7 cellular contexts compared by ENCODE assay signal in the genomic region with DNA sequence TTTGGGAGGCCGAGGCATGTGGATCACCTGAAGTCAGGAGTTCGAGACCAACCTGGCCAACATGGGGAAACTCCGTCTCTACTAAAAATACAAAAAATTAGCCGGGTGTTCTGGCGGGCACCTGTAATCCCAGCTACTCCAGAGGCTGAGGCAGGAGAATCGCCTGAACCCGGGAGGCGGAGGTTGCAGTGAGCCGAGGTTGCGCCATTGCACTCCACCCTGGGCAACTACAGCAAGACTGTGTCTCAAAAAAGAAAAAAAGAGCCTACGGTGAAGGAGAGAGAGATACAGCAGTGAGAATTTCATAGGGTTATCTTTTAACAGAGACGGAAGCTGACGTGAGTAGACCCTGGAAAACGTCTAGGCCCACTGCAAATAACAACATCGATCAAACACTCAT. TPM values are rescaled to one million over a fixed set of nuclear protein-coding genes. Genes with fewer than 3 reads are reported as not detected.
A peak's percentile ranks its signal among the peaks of the same experiment; 100 is the strongest.
DNase-seq lines count a peak whose midpoint lies in the region; ATAC-seq, FAIRE-seq and TF ChIP-seq lines count a peak whose summit lies in the region.
"Not testable (repeated sequence)": the region's sequence is repeated elsewhere in the genome, so short reads cannot be mapped to it uniquely, and the experiment has no call there.

No MANE protein-coding gene starts in this region.

- H3K9me3 Mint-ChIP-seq in T-cell; activated naive CD4-positive, alpha-beta T cell treated with anti-CD3 and anti-CD28 coated beads, Interleukin-2, amount 50 U/mL, for 72 hours; endothelial cell (ENCODE audit: unreplicated experiment): not testable (repeated sequence)

- H3K4me1 Mint-ChIP-seq in T-cell (peaks cover 59 to 71% (median 59%) of the 10 kb centered on the region in 3 donors), endothelial cell (ENCODE audit: unreplicated experiment) (peaks cover 23% of the 10 kb centered on the region)

- H3K27me3 Mint-ChIP-seq in T-cell; endothelial cell (ENCODE audit: unreplicated experiment): not testable (repeated sequence)

- not testable (repeated sequence) for FAIRE-seq in kidney (lab: Jason Lieb, UNC)

- TF ChIP-seq CTCF in DOHH2 (IDR thresholded peaks at IDR 0.05; ENCODE audit: low read depth, low read length, poor library complexity, severe bottlenecking); endothelial cell (IDR thresholded peaks at IDR 0.05; ENCODE audit: unreplicated experiment); kidney (IDR thresholded peaks at IDR 0.05; ENCODE audit: borderline replicate concordance, extremely low read depth, insufficient read depth); osteoblast (IDR thresholded peaks at IDR 0.05; ENCODE audit: extremely low read depth, low read depth, low read length): not testable (repeated sequence)

- CTCF ChIA-PET in T-cell (lab: Charles Lee), result not testable (repeated sequence)

- H3K4me2 ChIP-seq in DOHH2 (ENCODE audit: low read length) (peak overlapping the region; percentile 91), osteoblast (ENCODE audit: insufficient read depth, low read length) (peak overlapping the region; percentile 97)

- H3K27ac Mint-ChIP-seq in T-cell, result peak overlapping the region; percentile 8 to 72
- H3K27ac Mint-ChIP-seq in activated naive CD4-positive, alpha-beta T cell treated with anti-CD3 and anti-CD28 coated beads, Interleukin-2, amount 50 U/mL, for 72 hours, result peak overlapping the region; percentile 94 to 97
- not testable (repeated sequence) for H3K27ac Mint-ChIP-seq in endothelial cell (ENCODE audit: unreplicated experiment)

- H3K4me1 ChIP-seq in DOHH2 (ENCODE audit: control insufficient read depth, low read length) (peaks cover 49% of the 10 kb centered on the region), osteoblast (ENCODE audit: insufficient read depth, low read length) (peaks cover 24% of the 10 kb centered on the region)
- H3K4me1 ChIP-seq in kidney (ENCODE audit: control insufficient read depth in 1 of 2, insufficient read depth in 1 of 2, low read depth in 1 of 2, low read length in 2 of 2), result not testable (repeated sequence)

- POLR2A ChIA-PET in T-cell (lab: Charles Lee), result interaction anchor here in 1 of 2 donors (1.0 kb wide), 1 partner anchor 16 kb away, joined by 5 read pairs; no protein-coding TSS in a partner anchor

- not testable (repeated sequence) for H4K20me1 ChIP-seq in DOHH2 (ENCODE audit: control insufficient read depth, insufficient read depth, low read depth, low read length); osteoblast (ENCODE audit: insufficient read depth, low read length)

- H3K4me3 ChIP-seq in DOHH2 (ENCODE audit: low read length) (peak overlapping the region; percentile 99), kidney (ENCODE audit: low read length in 2 of 2) (peak overlapping the region; percentile 90 to 91), osteoblast (ENCODE audit: insufficient read depth, low read length) (peak overlapping the region; percentile 84)

- peaks cover 81% of the 10 kb centered on the region for H3K36me3 ChIP-seq in DOHH2 (ENCODE audit: control insufficient read depth, low read length)
- peaks cover 61% of the 10 kb centered on the region for H3K36me3 ChIP-seq in KOPT-K1 (ENCODE audit: insufficient read depth, low read length)
- not testable (repeated sequence) for H3K36me3 ChIP-seq in kidney (ENCODE audit: control insufficient read depth in 1 of 2, insufficient read depth in 2 of 2, low read length in 2 of 2); osteoblast (ENCODE audit: insufficient read depth, low read length)

- not testable (repeated sequence) for H3K9ac ChIP-seq in kidney (ENCODE audit: low read length in 2 of 2)

- H3F3A ChIP-seq in DOHH2 (ENCODE audit: control insufficient read depth, insufficient read depth), result not testable (repeated sequence)

- H3K79me2 ChIP-seq in DOHH2 (ENCODE audit: control insufficient read depth, low read length) (peaks cover 96% of the 10 kb centered on the region), osteoblast (ENCODE audit: insufficient read depth, low read length) (peaks cover 91% of the 10 kb centered on the region)

- H3K27me3 ChIP-seq in DOHH2 (ENCODE audit: control insufficient read depth, low read length); osteoblast (ENCODE audit: insufficient read depth, low read length): not testable (repeated sequence)

- DNase-seq in T-cell; activated naive CD4-positive, alpha-beta T cell treated with anti-CD3 and anti-CD28 coated beads, Interleukin-2, amount 50 U/mL, for 72 hours (ENCODE audit: low spot score in 2 of 2); endothelial cell (ENCODE audit: low spot score); kidney; osteoblast (ENCODE audit: insufficient read length, low spot score, missing footprints): not testable (repeated sequence)

- H3K9me3 ChIP-seq in DOHH2 (ENCODE audit: control insufficient read depth, insufficient read depth, low read length); KOPT-K1 (ENCODE audit: insufficient read depth, low read length, poor library complexity, severe bottlenecking); kidney (ENCODE audit: control insufficient read depth in 1 of 2, low read length in 2 of 2); osteoblast (ENCODE audit: low read depth, low read length): not testable (repeated sequence)

- H2AFZ ChIP-seq in osteoblast (ENCODE audit: low read length), result not testable (repeated sequence)

- H3K36me3 Mint-ChIP-seq in T-cell, result peaks cover 27% of the 10 kb centered on the region
- peaks cover 52 to 57% of the 10 kb centered on the region in 2 donors for H3K36me3 Mint-ChIP-seq in activated naive CD4-positive, alpha-beta T cell treated with anti-CD3 and anti-CD28 coated beads, Interleukin-2, amount 50 U/mL, for 72 hours
- H3K36me3 Mint-ChIP-seq in endothelial cell (ENCODE audit: low read depth, unreplicated experiment), result not testable (repeated sequence)

- H3K4me3 Mint-ChIP-seq in T-cell (peak overlapping the region; percentile 90 to 93 (median 93)), endothelial cell (ENCODE audit: unreplicated experiment) (peak overlapping the region; percentile 97)

- not testable (repeated sequence) for H3K27ac ChIP-seq in DOHH2 (ENCODE audit: low read depth, low read length); kidney (ENCODE audit: low read depth in 2 of 2, low read length in 2 of 2)
- H3K27ac ChIP-seq in KOPT-K1 (ENCODE audit: low read depth, low read length, poor library complexity, severe bottlenecking), result peak overlapping the region; percentile 93
- H3K27ac ChIP-seq in osteoblast (ENCODE audit: low read depth, low read length), result peak overlapping the region; percentile 50

- intact Hi-C loops in kidney (cut with DNase I), result not testable (repeated sequence)

- not testable (repeated sequence) for ATAC-seq in T-cell (replicated peaks in 1 of 4); activated naive CD4-positive, alpha-beta T cell treated with anti-CD3 and anti-CD28 coated beads, Interleukin-2, amount 50 U/mL, for 72 hours

- not testable (repeated sequence) for H3K9me2 ChIP-seq in DOHH2 (replicated peaks; ENCODE audit: control insufficient read depth, low read length)

RNA-seq across cellular contexts. Expression of a gene that starts 1.2 kb away (rescaled TPM):
- total RNA-seq in T-cell (1 to 10 TPM; 4.8 to 7.1 (median 6.1) TPM), endothelial cell (ENCODE audit: unreplicated experiment) (11.4 TPM), kidney (6.5 TPM), osteoblast (8.3 and 10.0 TPM in 2 replicates)
- total RNA-seq in activated naive CD4-positive, alpha-beta T cell treated with anti-CD3 and anti-CD28 coated beads, Interleukin-2, amount 50 U/mL, for 72 hours, result 10 to 100 TPM; 20.5 to 42.2 TPM
- 6.8 TPM for polyA plus RNA-seq in kidney (ENCODE audit: insufficient read depth, low read depth, low replicate concordance)

RNA-seq across cellular contexts. Expression of a gene that starts 1.5 kb away (rescaled TPM):
- total RNA-seq in T-cell (1 to 10 TPM; 3.2 to 6.8 (median 5.2) TPM), endothelial cell (ENCODE audit: unreplicated experiment) (6.3 TPM), kidney (3.4 TPM), osteoblast (3.8 and 4.3 TPM in 2 replicates)
- total RNA-seq in activated naive CD4-positive, alpha-beta T cell treated with anti-CD3 and anti-CD28 coated beads, Interleukin-2, amount 50 U/mL, for 72 hours, result 10 to 100 TPM; 23.7 to 25.9 TPM
- polyA plus RNA-seq in kidney (ENCODE audit: insufficient read depth, low read depth, low replicate concordance), result 1.0 TPM

RNA-seq across cellular contexts. Expression of a gene that starts 55.5 kb away (rescaled TPM):
- total RNA-seq in T-cell, result 10 to 100 TPM; 30.4 to 37.5 (median 36.8) TPM
- total RNA-seq in activated naive CD4-positive, alpha-beta T cell treated with anti-CD3 and anti-CD28 coated beads, Interleukin-2, amount 50 U/mL, for 72 hours, result 10 to 100 TPM; 44.9 to 47.2 TPM
- 39.1 TPM for total RNA-seq in endothelial cell (ENCODE audit: unreplicated experiment)
- total RNA-seq in kidney, result 29.8 TPM
- polyA plus RNA-seq in kidney (ENCODE audit: insufficient read depth, low read depth, low replicate concordance), result 7.5 TPM
- total RNA-seq in osteoblast, result 33.9 and 38.4 TPM in 2 replicates

RNA-seq across cellular contexts. Expression of a gene that starts 55.7 kb away (rescaled TPM):
- total RNA-seq in T-cell (10 to 100 TPM; 29.4 to 36.5 (median 34.8) TPM), endothelial cell (ENCODE audit: unreplicated experiment) (24.0 TPM), kidney (30.5 TPM), osteoblast (16.5 and 19.9 TPM in 2 replicates)
- total RNA-seq in activated naive CD4-positive, alpha-beta T cell treated with anti-CD3 and anti-CD28 coated beads, Interleukin-2, amount 50 U/mL, for 72 hours, result 10 to 100 TPM; 26.2 to 28.9 TPM
- polyA plus RNA-seq in kidney (ENCODE audit: insufficient read depth, low read depth, low replicate concordance), result 17.6 TPM
